8 cellular contexts compared by ENCODE assay signal in genomic region chr3:4421121-4421520, GRCh38. TPM values are rescaled to one million over a fixed set of nuclear protein-coding genes. Genes with fewer than 3 reads are reported as not detected.
DNase-seq lines count a peak whose midpoint lies in the region; ATAC-seq lines count a peak whose summit lies in the region.

No MANE protein-coding gene starts in this region.

- peak overlapping the region; percentile 68 for H3K27ac ChIP-seq in epithelial cell of prostate

- H3K4me3 ChIP-seq in HAP-1 = no peak overlapping the region

- no peaks in the 10 kb centered on the region for H3K27me3 ChIP-seq in HAP-1 (ENCODE audit: low read depth)

- H3K9me3 ChIP-seq in HAP-1 = no peaks in the 10 kb centered on the region

- ATAC-seq in GM21576 (IDR thresholded peaks at IDR 0.05; ENCODE audit: unreplicated experiment) (peak; percentile 70), left lobe of liver (no peak)

- in situ Hi-C loops in HAP-1 (cut with MboI; ENCODE audit: low sequenced_read_pairs) = no loop called here

- no peaks in the 10 kb centered on the region for H3K36me3 ChIP-seq in HAP-1 (replicated peaks)

- DNase-seq in GDM1 (lab: John Stamatoyannopoulos, UW) = peak; percentile 40
- DNase-seq in Kasumi-1 (lab: John Stamatoyannopoulos, UW) = peak; percentile 48
- peak; percentile 87 for DNase-seq in epithelial cell of prostate (ENCODE audit: low read depth, low spot score)
- DNase-seq in left lobe of liver (ENCODE audit: low spot score) = no peak
- no peak for DNase-seq in ureter (ENCODE audit: low spot score)
- DNase-seq in anterior cingulate cortex (lab: John Stamatoyannopoulos, UW) = no peak
- no peak for DNase-seq in HAP-1 (ENCODE audit: low spot score in 2 of 2)

- H3K4me1 ChIP-seq in HAP-1 = no peaks in the 10 kb centered on the region

RNA-seq across cellular contexts. Expression of gene SUMF1, which starts 45.9 kb away (rescaled TPM):
- total RNA-seq in left lobe of liver (21.7 TPM), ureter (42.6 TPM)

Comparison
In these comparisons a context has a peak if more than half of its experiments do, and no peak if none do; other contexts are left out.
1. DNase-seq: peak in GDM1 (single experiment), Kasumi-1 (2 of 2) and epithelial cell of prostate (single experiment); none in left lobe of liver (single experiment), ureter (single experiment), anterior cingulate cortex (0 of 58) and HAP-1 (0 of 2).